In the genomic region with DNA sequence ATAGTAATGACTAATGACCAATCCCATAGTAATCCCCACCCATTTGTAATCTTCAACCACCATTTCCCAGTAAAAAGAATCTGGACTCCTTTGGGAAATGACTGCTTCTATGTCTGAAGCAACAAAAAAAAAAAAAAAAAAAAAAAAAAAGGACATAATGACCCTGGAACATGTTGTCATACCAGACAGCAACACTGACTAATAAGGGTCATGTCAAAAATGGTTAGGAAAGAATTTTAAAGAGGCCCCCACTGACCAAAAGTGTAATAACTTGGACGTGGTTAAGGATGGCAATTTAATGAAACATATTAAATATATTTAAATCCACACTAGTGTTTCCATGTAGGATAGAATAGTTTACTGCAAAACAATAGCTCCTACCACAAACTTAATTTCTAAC, we compare ENCODE assay signal across 7 cellular contexts.
"Had no signal": no experiment of that assay in that cellular context is flagged by ENCODE, and none has a peak within 500 bp of the region (broad histone marks: within the 10 kb centered on the region; RNA-seq: fewer than 3 reads in every experiment).

No MANE protein-coding gene starts in this region.

- FAIRE-seq: HepG2, K562 had no signal

- DNase-seq: IMR-90, KBM-7, KG1 had no signal

- H3K4me2 ChIP-seq: KMS-11 had no signal

- H3K27ac ChIP-seq: HL-60, KMS-11 had no signal

- H3K4me3 ChIP-seq: K562 had no signal

- H3K9ac ChIP-seq: KMS-11 had no signal
